ENCODE assay signal across 1 cellular context in genomic region chrX:39905475-39905889, GRCh38.
TF ChIP-seq lines count a peak whose summit lies in the region.

No MANE protein-coding gene starts in this region.

TF ChIP-seq in HEK293, 187 proteins besides CTCF, POLR2A, EP300 and RAD21 (continued from another document):
- no peak for TF ChIP-seq ZSCAN4 (tag by site-specific recombination; IDR thresholded peaks at IDR 0.05)
- TF ChIP-seq FEZF1 (tag by site-specific recombination; IDR thresholded peaks at IDR 0.05): peak; percentile 78
- no peak for TF ChIP-seq ZNF654 (tag by site-specific recombination; IDR thresholded peaks at IDR 0.05; ENCODE audit: low read depth)
- TF ChIP-seq ZBTB8A (tag by site-specific recombination; IDR thresholded peaks at IDR 0.05): 0 out of 2 replicates have a peak, but pooled peaks have one; percentile 26
- TF ChIP-seq TSHZ1 (tag by site-specific recombination; IDR thresholded peaks at IDR 0.05; ENCODE audit: borderline replicate concordance): 0 out of 2 replicates have a peak, but pooled peaks have one; percentile 13
- no peak for TF ChIP-seq SP7 (tag by site-specific recombination; IDR thresholded peaks at IDR 0.05)
- TF ChIP-seq ZBTB20 (tag by site-specific recombination; IDR thresholded peaks at IDR 0.05): 0 out of 2 replicates have a peak, but pooled peaks have one; percentile 30
- TF ChIP-seq PATZ1 (tag by site-specific recombination; IDR thresholded peaks at IDR 0.05): 0 out of 2 replicates have a peak, but pooled peaks have one; percentile 11
- TF ChIP-seq ZNF248 (tag by site-specific recombination; IDR thresholded peaks at IDR 0.05): no peak
- TF ChIP-seq ZFHX2 (tag by site-specific recombination; conservative IDR thresholded peaks at IDR 0.05): peak; percentile 92
- TF ChIP-seq HOXD13 (CRISPR knock-in tag; IDR thresholded peaks at IDR 0.05; ENCODE audit: borderline replicate concordance): no peak
- TF ChIP-seq ZNF169 (tag by site-specific recombination; IDR thresholded peaks at IDR 0.05): no peak
- peak; percentile 62 for TF ChIP-seq ZNF335 (tag by site-specific recombination; conservative IDR thresholded peaks at IDR 0.05)
- TF ChIP-seq ZFP3 (tag by site-specific recombination; IDR thresholded peaks at IDR 0.05; ENCODE audit: low read depth): no peak
- TF ChIP-seq ZNF449 (tag by site-specific recombination; IDR thresholded peaks at IDR 0.05): no peak
- TF ChIP-seq GLIS1 (tag by site-specific recombination; IDR thresholded peaks at IDR 0.05): peak; percentile 29; the same call in 1 of the 2 replicates
- TF ChIP-seq ZNF768 (tag by site-specific recombination; IDR thresholded peaks at IDR 0.05): no peak
